Comparison of ENCODE assay signal across 1 cellular context in genomic region chr11:133795088-133795487, GRCh38.
TF ChIP-seq lines count a peak whose summit lies in the region.

No MANE protein-coding gene starts in this region.

TF ChIP-seq in HEK293, 187 proteins besides CTCF, POLR2A, EP300 and RAD21 (continued from another document):
- TF ChIP-seq PRDM2 (tag by site-specific recombination; IDR thresholded peaks at IDR 0.05; ENCODE audit: borderline replicate concordance), result no peak
TF ChIP-seq in HEK293: peak in this region for 1.
